8 cellular contexts compared by ENCODE assay signal in genomic region chr3:136343873-136344281, GRCh38.
DNase-seq lines count a peak whose midpoint lies in the region; ATAC-seq, FAIRE-seq and TF ChIP-seq lines count a peak whose summit lies in the region.

No MANE protein-coding gene starts in this region.

- no peak overlapping the region for H3K4me3 ChIP-seq in AG04449 (ENCODE audit: low read depth, low read length)
- H3K4me3 ChIP-seq in K562 = no peak overlapping the region
- no peak overlapping the region for H3K4me3 ChIP-seq in upper lobe of right lung

- in situ Hi-C loops in K562 (cut with MboI) = no loop called here

- H3K27ac ChIP-seq in K562 (ENCODE audit: extremely low read depth, low read depth, low read length) = peak overlapping the region; percentile 44; the same call in 1 of the 3 replicates
- no peak overlapping the region for H3K27ac ChIP-seq in upper lobe of right lung

- peaks cover 0 to 10% of the 10 kb centered on the region in 2 experiments; a peak in 3 of 5 replicates for H3K4me1 ChIP-seq in K562 (replicated peaks in 1 of 2; ENCODE audit: control insufficient read depth in 2 of 2, insufficient read depth in 2 of 2, low read length in 2 of 2)
- peaks cover 8% of the 10 kb centered on the region for H3K4me1 ChIP-seq in upper lobe of right lung

- TF ChIP-seq CTCF in AG04449 (IDR thresholded peaks at IDR 0.05; ENCODE audit: insufficient read depth, low read length, missing control alignments) (no peak), K562 (IDR thresholded peaks at IDR 0.05 in 2 of 3, conservative IDR thresholded peaks at IDR 0.05 in 1 of 3; ENCODE audit: insufficient read depth in 2 of 3, low read depth in 1 of 3, low read length in 3 of 3) (no peak), upper lobe of right lung (IDR thresholded peaks at IDR 0.05) (no peak)

- H4K20me1 ChIP-seq in K562 (replicated peaks; ENCODE audit: control insufficient read depth, insufficient read depth, low read length) = no peaks in the 10 kb centered on the region; the same call in 1 of the 2 replicates

- ATAC-seq in K562 = peak; percentile 95
- ATAC-seq in upper lobe of right lung = peak; percentile 91
- ATAC-seq in activated CD4-positive, CD25-positive, alpha-beta regulatory T cell treated with anti-CD3 and anti-CD28 coated beads, Interleukin-2, amount 50 U/mL, for 24 hours = no peak

- H3K4me2 ChIP-seq in K562 (ENCODE audit: insufficient read depth, low read length) = 0 out of 2 replicates have a peak overlapping the region, but pooled peaks have one; percentile 41

- TF ChIP-seq EP300 in K562 (IDR thresholded peaks at IDR 0.05; ENCODE audit: low read length) = peak; percentile 46; the same call in 1 of the 2 replicates

- no peak overlapping the region for H2AFZ ChIP-seq in K562 (ENCODE audit: low read depth, low read length)

- H3K9me1 ChIP-seq in K562 (ENCODE audit: control insufficient read depth, insufficient read depth, low read length) = no peaks in the 10 kb centered on the region

- 3% methylated on average over 4 of the region's 4 CpGs for WGBS in K562 (ENCODE audit: insufficient coverage, low coverage, missing lambda C conversion rate)

- DNase-seq in AG04449 (ENCODE audit: low read depth, low spot score) (peak; percentile 87), HTR-8/SVneo (ENCODE audit: insufficient read length, low spot score) (peak; percentile 70), K562 (ENCODE audit: extremely low read depth in 1 of 4, low spot score in 3 of 4) (peak; percentile 57 to 85 (median 64)), left kidney (ENCODE audit: low read depth, low spot score) (peak; percentile 41), upper lobe of right lung (peak; percentile 86), T-helper 9 cell (no peak), cortex of kidney (lab: John Stamatoyannopoulos, UW) (no peak)

- H3K9me3 ChIP-seq in K562 (replicated peaks; ENCODE audit: control insufficient read depth, insufficient read depth, low read depth, low read length) (no peaks in the 10 kb centered on the region), upper lobe of right lung (no peaks in the 10 kb centered on the region)

- FAIRE-seq in HTR-8/SVneo (lab: Jason Lieb, UNC) (peak; percentile 85), K562 (lab: Jason Lieb, UNC) (peak; percentile 93)

- no peak for TF ChIP-seq POLR2A in K562 (conservative IDR thresholded peaks at IDR 0.05)

- 0 out of 3 replicates have a peak, but pooled peaks cover 6% of the 10 kb centered on the region for H3K36me3 ChIP-seq in K562 (ENCODE audit: control insufficient read depth, insufficient read depth, low read length)
- peaks cover 50% of the 10 kb centered on the region for H3K36me3 ChIP-seq in upper lobe of right lung

- no TSS peak for BruUV-seq in K562 (replicated peaks; lab: Mats Ljungman, UMichigan)

- POLR2A ChIA-PET in AG04449 (lab: Yijun Ruan, JAX) (no interaction called here), K562 (lab: Yijun Ruan, JAX) (interaction anchor here (0.5 kb wide), 1 partner anchor 20 kb away, joined by 3 read pairs; no protein-coding TSS in a partner anchor)

- no peaks in the 10 kb centered on the region for H3K27me3 ChIP-seq in K562 (ENCODE audit: control insufficient read depth in 2 of 2, insufficient read depth in 2 of 2, low read length in 2 of 2)
- H3K27me3 ChIP-seq in upper lobe of right lung = no peaks in the 10 kb centered on the region

- H3K79me2 ChIP-seq in K562 (ENCODE audit: control insufficient read depth, insufficient read depth, low read length) = no peaks in the 10 kb centered on the region

- intact Hi-C loops in K562 (cut with micrococcal nuclease) = loop anchor here (5.0 kb wide), 1 partner anchor 267 kb away; no protein-coding TSS in a partner anchor
- intact Hi-C loops in upper lobe of right lung (cut with DNase I) = no loop called here

- CTCF ChIA-PET in AG04449 (lab: Yijun Ruan, JAX) = interaction anchor here (0.6 to 1.2 kb wide), 2 partner anchors 46 to 409 kb away, joined by 3 read pairs; no protein-coding TSS in a partner anchor
- CTCF ChIA-PET in K562 (lab: Yijun Ruan, JAX; ENCODE audit: low intra/inter-chr PET ratio) = no interaction called here

- TF ChIP-seq RAD21 in K562 (CRISPR knock-in tag; conservative IDR thresholded peaks at IDR 0.05 in 1 of 2, IDR thresholded peaks at IDR 0.05 in 1 of 2) = peak in 1 of 2 experiments; percentile 22; a peak in 1 of 4 replicates

- no peak overlapping the region; a peak in 1 of 4 replicates for H3K9ac ChIP-seq in K562 (ENCODE audit: insufficient read depth in 1 of 2, low read depth in 2 of 2, low read length in 2 of 2)

TF ChIP-seq in K562, 482 proteins besides CTCF, POLR2A, EP300 and RAD21 (continues in another document):
- TF ChIP-seq NEUROD1 (IDR thresholded peaks at IDR 0.05; ENCODE audit: borderline replicate concordance, low read depth, low read length, partially characterized antibody) (peak; percentile 13), NBN (IDR thresholded peaks at IDR 0.05; ENCODE audit: low read depth) (no peak), ZNF740 (CRISPR knock-in tag; IDR thresholded peaks at IDR 0.05) (no peak), ZNF740 (tag; IDR thresholded peaks at IDR 0.05) (no peak), RERE (CRISPR knock-in tag; IDR thresholded peaks at IDR 0.05; ENCODE audit: borderline replicate concordance) (no peak), CHD2 (IDR thresholded peaks at IDR 0.05; ENCODE audit: low read depth, low read length) (no peak), ZNF586 (CRISPR knock-in tag; conservative IDR thresholded peaks at IDR 0.05) (no peak), ZNF644 (tag; IDR thresholded peaks at IDR 0.05; ENCODE audit: low read depth) (0 out of 2 replicates have a peak, but pooled peaks have one; percentile 36), CTCFL (IDR thresholded peaks at IDR 0.05; ENCODE audit: borderline replicate concordance, insufficient read depth, low read depth, low read length, poor library complexity, severe bottlenecking) (no peak), SIRT6 (IDR thresholded peaks at IDR 0.05; ENCODE audit: low read depth, low read length) (no peak), HDAC3 (IDR thresholded peaks at IDR 0.05; ENCODE audit: borderline replicate concordance, partially characterized antibody) (no peak), ZNF431 (CRISPR knock-in tag; IDR thresholded peaks at IDR 0.05) (no peak), ILF3 (IDR thresholded peaks at IDR 0.05; ENCODE audit: borderline replicate concordance) (no peak)

Comparison
In these comparisons a context has a peak if more than half of its experiments do, and no peak if none do; other contexts are left out.
1. DNase-seq: peak in AG04449 (single experiment), HTR-8/SVneo (single experiment), K562 (4 of 4), left kidney (single experiment) and upper lobe of right lung (single experiment); none in T-helper 9 cell (single experiment) and cortex of kidney (single experiment).
2. ATAC-seq: peak in K562 (single experiment) and upper lobe of right lung (single experiment); none in activated CD4-positive, CD25-positive, alpha-beta regulatory T cell treated with anti-CD3 and anti-CD28 coated beads, Interleukin-2, amount 50 U/mL, for 24 hours (0 of 2).